In the genomic region with DNA sequence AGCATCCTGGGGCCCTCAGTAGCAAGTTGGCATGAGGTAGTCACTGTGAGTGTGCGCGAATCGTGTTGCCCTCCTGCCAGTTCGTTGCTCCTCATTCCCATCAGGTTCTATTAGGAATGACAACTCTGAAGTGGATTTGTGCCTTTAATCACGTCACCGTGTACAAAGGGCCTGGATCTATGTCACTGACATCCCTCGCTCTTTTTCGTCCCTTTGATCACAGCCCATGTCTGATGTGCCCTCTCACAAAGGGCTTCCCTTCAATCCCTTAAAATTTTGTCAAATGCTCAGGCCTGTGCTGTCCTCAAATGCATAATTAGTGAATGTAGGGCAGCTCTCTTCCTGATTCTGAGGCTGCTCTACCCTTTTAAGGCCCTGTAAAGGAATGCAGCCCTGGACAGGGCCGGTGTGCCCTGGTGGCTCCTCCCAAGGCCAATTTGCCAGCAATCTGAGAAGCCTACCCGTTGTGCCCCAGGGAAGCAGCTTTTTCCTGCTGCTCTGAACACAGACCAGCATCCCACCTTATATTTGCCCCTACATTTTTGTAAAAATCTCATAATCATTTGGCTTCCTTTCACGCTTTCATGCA, we compare ENCODE assay signal across 1 cellular context.
TF ChIP-seq lines count a peak whose summit lies in the region.

No MANE protein-coding gene starts in this region.

TF ChIP-seq in HepG2, 621 proteins besides CTCF, POLR2A, EP300 and RAD21 (continued from another document):
- TF ChIP-seq, protein P1, sequence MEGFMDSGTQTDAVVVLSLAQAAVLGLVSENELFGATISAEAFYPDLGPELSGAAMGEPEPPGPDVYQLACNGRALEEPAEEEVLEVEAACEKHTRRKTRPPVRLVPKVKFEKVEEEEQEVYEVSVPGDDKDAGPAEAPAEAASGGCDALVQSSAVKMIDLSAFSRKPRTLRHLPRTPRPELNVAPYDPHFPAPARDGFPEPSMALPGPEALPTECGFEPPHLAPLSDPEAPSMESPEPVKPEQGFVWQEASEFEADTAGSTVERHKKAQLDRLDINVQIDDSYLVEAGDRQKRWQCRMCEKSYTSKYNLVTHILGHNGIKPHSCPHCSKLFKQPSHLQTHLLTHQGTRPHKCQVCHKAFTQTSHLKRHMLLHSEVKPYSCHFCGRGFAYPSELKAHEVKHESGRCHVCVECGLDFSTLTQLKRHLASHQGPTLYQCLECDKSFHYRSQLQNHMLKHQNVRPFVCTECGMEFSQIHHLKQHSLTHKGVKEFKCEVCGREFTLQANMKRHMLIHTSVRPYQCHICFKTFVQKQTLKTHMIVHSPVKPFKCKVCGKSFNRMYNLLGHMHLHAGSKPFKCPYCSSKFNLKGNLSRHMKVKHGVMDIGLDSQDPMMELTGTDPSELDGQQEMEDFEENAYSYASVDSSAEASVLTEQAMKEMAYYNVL (CRISPR knock-in tag; IDR thresholded peaks at IDR 0.05; ENCODE audit: borderline replicate concordance): no peak
